ENCODE assay signal across 15 cellular contexts in the genomic region with DNA sequence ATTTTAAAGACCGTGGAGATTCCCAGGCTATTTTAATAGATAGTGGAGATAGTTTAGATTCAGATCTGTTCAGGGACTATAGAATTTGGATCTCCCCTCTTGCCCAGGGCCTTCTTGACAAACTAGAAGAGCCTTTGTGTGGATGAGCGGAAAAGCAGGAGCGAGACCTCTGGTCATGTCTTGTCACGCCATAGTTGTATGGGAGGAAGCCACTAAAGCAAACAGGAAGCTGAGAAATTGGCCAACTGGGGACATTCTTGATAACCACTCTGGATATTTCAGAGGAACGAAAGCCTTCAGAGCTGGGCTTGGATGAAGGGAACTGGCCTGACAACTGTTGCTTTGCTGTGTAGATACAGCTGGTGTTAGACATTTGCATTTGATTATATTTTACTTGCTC. TPM values are rescaled to one million over a fixed set of nuclear protein-coding genes. Genes with fewer than 3 reads are reported as not detected.
DNase-seq lines count a peak whose midpoint lies in the region; ATAC-seq and TF ChIP-seq lines count a peak whose summit lies in the region.
"Had no signal": no experiment of that assay in that cellular context is flagged by ENCODE, and none has a peak within 500 bp of the region (broad histone marks: within the 10 kb centered on the region; RNA-seq: fewer than 3 reads in every experiment).

No MANE protein-coding gene starts in this region.

- H3K27ac ChIP-seq in lower lobe of right lung = peak overlapping the region; percentile 46
- H3K27ac ChIP-seq: C4-2B had no signal

- ATAC-seq in lower lobe of right lung (no peak), HG03354 (IDR thresholded peaks at IDR 0.05; ENCODE audit: poor library complexity, severe bottlenecking, unreplicated experiment) (no peak)

- intact Hi-C loops in lower lobe of right lung (cut with DNase I) = no loop called here

- H3K27me3 ChIP-seq in lower lobe of right lung (ENCODE audit: low read depth) = no peaks in the 10 kb centered on the region

- H3K36me3 ChIP-seq in lower lobe of right lung = no peaks in the 10 kb centered on the region
- H3K36me3 ChIP-seq: BE2C had no signal

- no peak overlapping the region for H3K4me3 ChIP-seq in lower lobe of right lung

- DNase-seq in GF-D8 (lab: John Stamatoyannopoulos, UW) (peak; percentile 15), MV-4-11 (lab: John Stamatoyannopoulos, UW) (peak; percentile 66), dermis blood vessel endothelial cell (peak; percentile 23), lower lobe of right lung (no peak), NCI-H510A treated with DMSO at 0.1 percent for 48 hours (lab: John Stamatoyannopoulos, UW) (no peak), DMS79 treated with DMSO at 0.1 percent for 48 hours (lab: John Stamatoyannopoulos, UW) (no peak)
- no peak for DNase-seq in stimulated activated CD4-positive, alpha-beta T cell treated with anti-CD3 and anti-CD28 coated beads, Interleukin-4, amount 100 ng/mL, for 24 hours
- DNase-seq: BE2C; CD4-positive, alpha-beta memory T cell; DMS79; GDM1; GOT3; H9 had no signal

- no peak for TF ChIP-seq CTCF in lower lobe of right lung (IDR thresholded peaks at IDR 0.05)

- H3K4me1 ChIP-seq in lower lobe of right lung = peaks cover 6% of the 10 kb centered on the region
- H3K4me1 ChIP-seq: BE2C had no signal

- H3K9me3 ChIP-seq in lower lobe of right lung = no peaks in the 10 kb centered on the region
- H3K9me3 ChIP-seq: BE2C had no signal

RNA-seq across cellular contexts. Expression of gene EXOC2, which starts 54.1 kb away (rescaled TPM):
- total RNA-seq in dermis blood vessel endothelial cell (57.3 and 62.9 TPM in 2 replicates), lower lobe of right lung (28.5 TPM)

Comparison
In these comparisons a context has a peak if more than half of its experiments do, and no peak if none do; other contexts are left out.
1. DNase-seq: peak in GF-D8 (single experiment), MV-4-11 (single experiment) and dermis blood vessel endothelial cell (single experiment); none in lower lobe of right lung (single experiment), NCI-H510A treated with DMSO at 0.1 percent for 48 hours (single experiment), DMS79 treated with DMSO at 0.1 percent for 48 hours (single experiment) and stimulated activated CD4-positive, alpha-beta T cell treated with anti-CD3 and anti-CD28 coated beads, Interleukin-4, amount 100 ng/mL, for 24 hours (single experiment).